Comparison of ENCODE assay signal across 8 cellular contexts in the genomic region with DNA sequence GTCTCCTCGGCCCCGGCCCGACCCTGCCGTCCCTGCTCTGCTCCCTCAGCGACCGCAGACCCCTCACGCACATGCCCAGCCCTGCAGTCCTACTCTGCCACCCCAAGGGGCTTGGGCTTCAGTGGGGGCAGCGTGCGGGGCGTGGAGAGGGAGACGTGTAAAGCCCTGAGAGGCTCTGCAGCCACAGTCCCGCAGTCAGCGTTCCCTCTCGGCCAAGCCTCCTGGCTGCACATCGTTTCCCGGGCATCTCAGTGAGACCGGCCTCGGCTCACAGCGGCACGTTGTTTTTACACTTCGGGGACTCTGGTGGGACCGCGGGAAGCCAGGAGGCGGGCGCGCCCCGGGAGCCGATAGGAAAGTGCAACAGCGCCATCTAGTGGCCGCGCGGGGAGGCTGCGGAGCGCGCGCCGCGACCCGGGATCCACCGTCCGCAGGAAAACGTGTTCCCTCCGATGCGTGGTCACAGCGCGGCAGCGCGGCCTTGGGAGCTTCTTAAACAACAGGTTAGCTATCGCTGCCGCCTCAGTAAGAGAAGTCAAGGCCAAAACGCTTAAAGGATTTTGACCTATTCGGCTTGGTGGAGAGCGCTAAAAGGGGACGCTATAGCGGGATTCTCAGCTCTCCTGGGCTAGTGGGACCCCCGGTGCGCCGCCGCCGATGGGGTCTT.
DNase-seq lines count a peak whose midpoint lies in the region; ATAC-seq lines count a peak whose summit lies in the region.

No MANE protein-coding gene starts in this region.

- no peak overlapping the region for H3K23ac ChIP-seq in trophoblast cell (ENCODE audit: low read length)

- H3K27ac ChIP-seq in trophoblast cell (ENCODE audit: low read depth, low read length) (no peak overlapping the region), urinary bladder (ENCODE audit: low read depth) (no peak overlapping the region)

- H3K4me2 ChIP-seq in trophoblast cell (ENCODE audit: low read length) = peak overlapping the region; percentile 42

- H3K9me3 Mint-ChIP-seq in activated naive CD4-positive, alpha-beta T cell treated with anti-CD3 and anti-CD28 coated beads for 36 hours = no peaks in the 10 kb centered on the region

- no peak overlapping the region for H3K4ac ChIP-seq in trophoblast cell (ENCODE audit: low read depth, low read length)

- H3K18ac ChIP-seq in trophoblast cell (ENCODE audit: low read length) = no peak overlapping the region

- ATAC-seq in GM18909 (IDR thresholded peaks at IDR 0.05; ENCODE audit: poor library complexity, unreplicated experiment) = peak; percentile 86
- ATAC-seq in HG03432 (IDR thresholded peaks at IDR 0.05; ENCODE audit: unreplicated experiment) = peak; percentile 91
- ATAC-seq in Right ventricle myocardium superior (ENCODE audit: poor library complexity) = peak; percentile 92

- H2AFZ ChIP-seq in trophoblast cell (ENCODE audit: insufficient read depth, low read length, poor library complexity) = peak overlapping the region; percentile 39

- peak overlapping the region; percentile 6 for H3K4me3 Mint-ChIP-seq in activated naive CD4-positive, alpha-beta T cell treated with anti-CD3 and anti-CD28 coated beads for 36 hours

- H3K14ac ChIP-seq in trophoblast cell (ENCODE audit: low read length) = no peak overlapping the region

- no peak overlapping the region for H2BK120ac ChIP-seq in trophoblast cell (ENCODE audit: insufficient read depth, low read length, poor library complexity)

- no peaks in the 10 kb centered on the region for H3K79me2 ChIP-seq in trophoblast cell (ENCODE audit: control insufficient read depth, insufficient read depth, low read length, poor library complexity)

- H4K91ac ChIP-seq in trophoblast cell (ENCODE audit: low read depth, low read length) = no peak overlapping the region

- H3K4me3 ChIP-seq in trophoblast cell (ENCODE audit: low read depth, low read length) = peak overlapping the region; percentile 11
- peak overlapping the region; percentile 3 for H3K4me3 ChIP-seq in urinary bladder (ENCODE audit: low read depth, low read length)

- H3K79me1 ChIP-seq in trophoblast cell (ENCODE audit: low read length) = no peaks in the 10 kb centered on the region

- WGBS in trophoblast cell (ENCODE audit: extremely low coverage, insufficient coverage, insufficient read length) = no CpG with 5 or more reads among the region's 60 CpGs
- WGBS in urinary bladder = 2% methylated on average over 60 of the region's 60 CpGs

- CTCF ChIA-PET in activated naive CD4-positive, alpha-beta T cell treated with anti-CD3 and anti-CD28 coated beads for 36 hours (lab: Charles Lee) = interaction anchor here (0.6 to 7.2 kb wide), 18 partner anchors 25 to 815 kb away, joined by 3 to 66 read pairs (median 4); no protein-coding TSS in a partner anchor

- intact Hi-C loops in activated naive CD4-positive, alpha-beta T cell treated with anti-CD3 and anti-CD28 coated beads for 36 hours (cut with micrococcal nuclease) = loop anchor here (1.0 to 5.0 kb wide), 3 partner anchors 110 to 517 kb away; no protein-coding TSS in a partner anchor
- intact Hi-C loops in Right ventricle myocardium superior (cut with DNase I) = loop anchor here (2.0 to 10.0 kb wide), 2 partner anchors 111 to 517 kb away; no protein-coding TSS in a partner anchor

- peak overlapping the region; percentile 51 for H4K8ac ChIP-seq in trophoblast cell (ENCODE audit: low read depth, low read length)

- peaks cover 7% of the 10 kb centered on the region for H3K4me1 Mint-ChIP-seq in activated naive CD4-positive, alpha-beta T cell treated with anti-CD3 and anti-CD28 coated beads for 36 hours (ENCODE audit: low read depth)

- DNase-seq in Ammon's horn (ENCODE audit: low spot score) (peak; percentile 53), RPMI8226 (peak; percentile 71), Right ventricle myocardium superior (peak; percentile 86), trophoblast cell (peak; percentile 16 to 68)
- peak; percentile 62 for DNase-seq in activated naive CD4-positive, alpha-beta T cell treated with anti-CD3 and anti-CD28 coated beads for 36 hours

- H3K36me3 Mint-ChIP-seq in activated naive CD4-positive, alpha-beta T cell treated with anti-CD3 and anti-CD28 coated beads for 36 hours (ENCODE audit: low read depth) = no peaks in the 10 kb centered on the region

- no peak overlapping the region for H2BK12ac ChIP-seq in trophoblast cell (ENCODE audit: low read length)

- H3K27me3 Mint-ChIP-seq in activated naive CD4-positive, alpha-beta T cell treated with anti-CD3 and anti-CD28 coated beads for 36 hours (ENCODE audit: low read depth) = peaks cover 62% of the 10 kb centered on the region

- peaks cover 4% of the 10 kb centered on the region for H3K9me3 ChIP-seq in trophoblast cell (ENCODE audit: insufficient read depth, low read depth, low read length)

- peak overlapping the region; percentile 35 for H3K9ac ChIP-seq in trophoblast cell (ENCODE audit: low read length)

- peaks cover 5% of the 10 kb centered on the region for H3K27me3 ChIP-seq in trophoblast cell (ENCODE audit: insufficient read depth, low read length)

- peaks cover 0 to 3% of the 10 kb centered on the region in 2 experiments for H3K4me1 ChIP-seq in trophoblast cell (ENCODE audit: control insufficient read depth in 1 of 2, insufficient read depth in 2 of 2, low read length in 2 of 2)
- no peaks in the 10 kb centered on the region for H3K4me1 ChIP-seq in urinary bladder (ENCODE audit: insufficient read depth)

- no peaks in the 10 kb centered on the region for H3K36me3 ChIP-seq in trophoblast cell (ENCODE audit: control insufficient read depth in 1 of 2, insufficient read depth in 2 of 2, low read length in 2 of 2)
- no peaks in the 10 kb centered on the region for H3K36me3 ChIP-seq in urinary bladder (ENCODE audit: insufficient read depth)

- no peak overlapping the region for H2BK5ac ChIP-seq in trophoblast cell (ENCODE audit: low read depth, low read length, poor library complexity)

- H3K27ac Mint-ChIP-seq in activated naive CD4-positive, alpha-beta T cell treated with anti-CD3 and anti-CD28 coated beads for 36 hours = no peak overlapping the region

- no peak overlapping the region for H4K12ac ChIP-seq in trophoblast cell (ENCODE audit: low read depth, low read length)

- H2AK5ac ChIP-seq in trophoblast cell (ENCODE audit: low read length) = no peak overlapping the region
